18 cellular contexts compared by ENCODE assay signal in the genomic region with DNA sequence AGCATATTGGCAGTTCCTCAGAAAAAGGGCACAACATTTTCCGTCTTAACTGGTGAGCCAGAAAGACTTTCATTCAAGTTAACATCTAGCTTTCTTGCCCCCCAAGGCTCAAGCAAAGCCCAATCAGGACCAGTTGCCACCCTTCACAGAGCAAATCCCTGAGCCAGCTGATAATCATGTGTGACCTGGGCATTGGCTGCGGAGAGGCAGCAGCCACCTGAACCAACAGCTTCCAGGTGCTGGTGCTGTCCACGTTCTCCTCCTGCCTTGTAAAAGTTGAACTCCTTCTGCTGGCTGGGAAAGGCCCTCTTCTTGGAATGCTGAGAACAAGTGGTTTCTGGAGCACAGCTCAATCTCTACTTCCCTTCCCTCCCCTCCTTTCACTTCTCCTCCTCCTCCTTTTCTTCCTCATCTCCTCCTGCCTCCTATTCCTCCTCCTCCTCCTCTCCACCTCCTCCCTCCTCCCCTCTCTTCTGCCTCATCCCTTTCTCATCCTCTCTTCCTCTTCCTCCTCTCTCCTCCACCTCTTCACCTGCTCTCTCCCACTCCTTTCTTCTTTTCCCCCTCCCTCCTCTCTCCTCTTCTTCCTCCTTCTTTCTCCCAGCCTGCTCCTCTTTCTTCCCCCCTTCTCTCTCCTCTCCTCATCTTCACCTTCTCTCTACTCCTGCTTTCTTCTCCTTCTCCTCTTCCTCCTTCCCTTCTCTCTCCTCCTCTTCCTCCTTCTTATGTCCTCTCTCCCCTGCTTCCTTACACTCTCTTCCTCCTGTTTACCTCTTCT.
"Had no signal": no experiment of that assay in that cellular context is flagged by ENCODE, and none has a peak within 500 bp of the region (broad histone marks: within the 10 kb centered on the region; RNA-seq: fewer than 3 reads in every experiment).

No MANE protein-coding gene starts in this region.

- H3K9me3 Mint-ChIP-seq: nephron; stimulated activated naive B cell treated with anti-CD40 and anti-IgM and Interleukin-4, amounts not matched to agents 10 μg/mL and 1 μg/mL and 100 μg/mL, for 72 hours had no signal

- H3K4me3 Mint-ChIP-seq: naive B cell; nephron; stimulated activated naive B cell treated with anti-CD40 and anti-IgM and Interleukin-4, amounts not matched to agents 10 μg/mL and 1 μg/mL and 100 μg/mL, for 72 hours had no signal

- H3K36me3 Mint-ChIP-seq: stimulated activated naive B cell treated with anti-CD40 and anti-IgM and Interleukin-4, amounts not matched to agents 10 μg/mL and 1 μg/mL and 100 μg/mL, for 72 hours had no signal

- DNase-seq: colonic mucosa; dermis blood vessel endothelial cell; foreskin keratinocyte; kidney; left cardiac atrium; left ventricle myocardium inferior; lower lobe of right lung; mesenchymal stem cell; naive B cell; spleen; stimulated activated CD4-positive, alpha-beta T cell treated with anti-CD3 and anti-CD28 coated beads, Interleukin-15, amount 100 ng/mL, for 24 hours; stimulated activated CD4-positive, alpha-beta T cell treated with anti-CD3 and anti-CD28 coated beads, Interleukin-1b, Interleukin-23, amount 100 ng/mL, for 48 hours; stimulated activated CD4-positive, alpha-beta T cell treated with anti-CD3 and anti-CD28 coated beads, Interleukin-4, amount 100 ng/mL, for 24 hours; stimulated activated naive B cell treated with anti-CD40 and anti-IgM and Interleukin-4, amounts not matched to agents 10 μg/mL and 1 μg/mL and 100 μg/mL, for 72 hours; tibial artery; upper lobe of left lung had no signal

- ATAC-seq: foreskin keratinocyte; left cardiac atrium; lower lobe of right lung; sciatic nerve; stimulated activated naive B cell treated with anti-CD40 and anti-IgM and Interleukin-4, amounts not matched to agents 10 μg/mL and 1 μg/mL and 100 μg/mL, for 72 hours had no signal

- H3K27ac Mint-ChIP-seq: naive B cell; nephron; stimulated activated naive B cell treated with anti-CD40 and anti-IgM and Interleukin-4, amounts not matched to agents 10 μg/mL and 1 μg/mL and 100 μg/mL, for 72 hours had no signal
